ENCODE assay signal across 11 cellular contexts in genomic region chr1:59678809-59679228, GRCh38.
A peak's percentile ranks its signal among the peaks of the same experiment; 100 is the strongest.
DNase-seq lines count a peak whose midpoint lies in the region; ATAC-seq and TF ChIP-seq lines count a peak whose summit lies in the region.
"Had no signal": no experiment of that assay in that cellular context is flagged by ENCODE, and none has a peak within 500 bp of the region (broad histone marks: within the 10 kb centered on the region; RNA-seq: fewer than 3 reads in every experiment).

No MANE protein-coding gene starts in this region.

- H3K27me3 ChIP-seq in GM23338 (ENCODE audit: insufficient read depth) (no peaks in the 10 kb centered on the region), gastrocnemius medialis (no peaks in the 10 kb centered on the region)
- H3K27me3 ChIP-seq: ascending aorta had no signal

- H3F3A ChIP-seq in GM23338 (replicated peaks; ENCODE audit: low read depth), result no peaks in the 10 kb centered on the region

- DNase-seq in GM23338 (ENCODE audit: low spot score) (no peak), RPMI7951 (ENCODE audit: low read depth) (peak; percentile 99), fibroblast of gingiva (ENCODE audit: low read depth) (peak; percentile 74), gastrocnemius medialis (no peak)
- no peak for DNase-seq in activated CD4-positive, CD25-positive, alpha-beta regulatory T cell treated with anti-CD3 and anti-CD28 coated beads, Interleukin-2, amount 50 U/mL, for 72 hours
- DNase-seq: naive B cell, T-helper 1 cell had no signal

- no peaks in the 10 kb centered on the region for H3K36me3 Mint-ChIP-seq in GM23338 (ENCODE audit: low read depth)

- peak; percentile 50 for ATAC-seq in GM23338
- ATAC-seq in gastrocnemius medialis, result no peak
- no peak for ATAC-seq in GM21526 (IDR thresholded peaks at IDR 0.05; ENCODE audit: low FRiP score, unreplicated experiment)
- no peak for ATAC-seq in HG03280 (IDR thresholded peaks at IDR 0.05; ENCODE audit: unreplicated experiment)
- ATAC-seq in HG03521 (IDR thresholded peaks at IDR 0.05; ENCODE audit: unreplicated experiment), result no peak

- no peaks in the 10 kb centered on the region for H3K9me3 Mint-ChIP-seq in GM23338
- H3K9me3 Mint-ChIP-seq: naive B cell had no signal

- H3K27ac ChIP-seq in GM23338 (ENCODE audit: low read depth) (no peak overlapping the region; the same call in 1 of the 2 replicates), gastrocnemius medialis (peak overlapping the region; percentile 3 to 53 (median 16))
- H3K27ac ChIP-seq: ascending aorta had no signal

- no peak overlapping the region for H2AFZ ChIP-seq in GM23338

- H3K4me1 Mint-ChIP-seq in GM23338, result peaks cover 44% of the 10 kb centered on the region

- no peaks in the 10 kb centered on the region for H3K36me3 ChIP-seq in GM23338 (ENCODE audit: insufficient read depth)
- H3K36me3 ChIP-seq in gastrocnemius medialis, result no peaks in the 10 kb centered on the region
- H3K36me3 ChIP-seq: ascending aorta had no signal

- H4K20me1 ChIP-seq in GM23338 (replicated peaks; ENCODE audit: insufficient read depth), result no peaks in the 10 kb centered on the region

- peaks cover 39% of the 10 kb centered on the region for H3K4me1 ChIP-seq in GM23338 (ENCODE audit: insufficient read depth)
- peaks cover 23 to 49% of the 10 kb centered on the region in 2 donors for H3K4me1 ChIP-seq in gastrocnemius medialis

- no peaks in the 10 kb centered on the region for H3K9me3 ChIP-seq in gastrocnemius medialis
- H3K9me3 ChIP-seq: ascending aorta had no signal

- in situ Hi-C loops in gastrocnemius medialis (cut with MboI; ENCODE audit: low sequenced_read_pairs in 4 of 4), result loop anchor here (25.0 kb wide), 2 partner anchors 167 to 242 kb away; no protein-coding TSS in a partner anchor

- H3K4me3 Mint-ChIP-seq in GM23338, result no peak overlapping the region
- H3K4me3 Mint-ChIP-seq: naive B cell had no signal

- H3K4me3 ChIP-seq in GM23338 (no peak overlapping the region), gastrocnemius medialis (no peak overlapping the region)
- H3K4me3 ChIP-seq: ascending aorta had no signal

- intact Hi-C loops in gastrocnemius medialis (cut with DNase I; ENCODE audit: low total_unique reads), result no loop called here

- H3K9me2 ChIP-seq in GM23338 (ENCODE audit: insufficient read depth), result peaks cover 5% of the 10 kb centered on the region; the same call in 1 of the 2 replicates

- 0 out of 2 replicates have a peak overlapping the region, but pooled peaks have one; percentile 4 for H3K4me2 ChIP-seq in GM23338

- TF ChIP-seq POLR2A in gastrocnemius medialis (IDR thresholded peaks at IDR 0.05), result no peak

- TF ChIP-seq CTCF in GM23338 (conservative IDR thresholded peaks at IDR 0.05; ENCODE audit: low read depth in 2 of 2) (no peak), gastrocnemius medialis (IDR thresholded peaks at IDR 0.05 in 4 of 5, conservative IDR thresholded peaks at IDR 0.05 in 1 of 5) (no peak)

- H3K79me2 ChIP-seq in GM23338 (replicated peaks; ENCODE audit: insufficient read depth), result no peaks in the 10 kb centered on the region

- H3K27ac Mint-ChIP-seq in GM23338, result peak overlapping the region; percentile 49
- H3K27ac Mint-ChIP-seq: naive B cell had no signal

- H3K27me3 Mint-ChIP-seq in GM23338 (ENCODE audit: insufficient read depth, low read depth, poor library complexity), result no peaks in the 10 kb centered on the region
- H3K27me3 Mint-ChIP-seq: naive B cell had no signal

TF ChIP-seq in GM23338, 12 proteins besides CTCF, POLR2A, EP300 and RAD21:
- TF ChIP-seq POLR2AphosphoS5 (IDR thresholded peaks at IDR 0.05; ENCODE audit: low read depth), result no peak
- TF ChIP-seq, protein P1, sequence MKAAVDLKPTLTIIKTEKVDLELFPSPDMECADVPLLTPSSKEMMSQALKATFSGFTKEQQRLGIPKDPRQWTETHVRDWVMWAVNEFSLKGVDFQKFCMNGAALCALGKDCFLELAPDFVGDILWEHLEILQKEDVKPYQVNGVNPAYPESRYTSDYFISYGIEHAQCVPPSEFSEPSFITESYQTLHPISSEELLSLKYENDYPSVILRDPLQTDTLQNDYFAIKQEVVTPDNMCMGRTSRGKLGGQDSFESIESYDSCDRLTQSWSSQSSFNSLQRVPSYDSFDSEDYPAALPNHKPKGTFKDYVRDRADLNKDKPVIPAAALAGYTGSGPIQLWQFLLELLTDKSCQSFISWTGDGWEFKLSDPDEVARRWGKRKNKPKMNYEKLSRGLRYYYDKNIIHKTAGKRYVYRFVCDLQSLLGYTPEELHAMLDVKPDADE (IDR thresholded peaks at IDR 0.05), result no peak
- no peak for TF ChIP-seq EZH2phosphoT487 (IDR thresholded peaks at IDR 0.05; ENCODE audit: unreplicated experiment)

Comparison
In these comparisons a context has a peak if more than half of its experiments do, and no peak if none do; other contexts are left out.
1. DNase-seq: peak in RPMI7951 (single experiment) and fibroblast of gingiva (single experiment); none in GM23338 (single experiment), gastrocnemius medialis (0 of 2) and activated CD4-positive, CD25-positive, alpha-beta regulatory T cell treated with anti-CD3 and anti-CD28 coated beads, Interleukin-2, amount 50 U/mL, for 72 hours (single experiment).